1 cellular context compared by ENCODE assay signal in the genomic region with DNA sequence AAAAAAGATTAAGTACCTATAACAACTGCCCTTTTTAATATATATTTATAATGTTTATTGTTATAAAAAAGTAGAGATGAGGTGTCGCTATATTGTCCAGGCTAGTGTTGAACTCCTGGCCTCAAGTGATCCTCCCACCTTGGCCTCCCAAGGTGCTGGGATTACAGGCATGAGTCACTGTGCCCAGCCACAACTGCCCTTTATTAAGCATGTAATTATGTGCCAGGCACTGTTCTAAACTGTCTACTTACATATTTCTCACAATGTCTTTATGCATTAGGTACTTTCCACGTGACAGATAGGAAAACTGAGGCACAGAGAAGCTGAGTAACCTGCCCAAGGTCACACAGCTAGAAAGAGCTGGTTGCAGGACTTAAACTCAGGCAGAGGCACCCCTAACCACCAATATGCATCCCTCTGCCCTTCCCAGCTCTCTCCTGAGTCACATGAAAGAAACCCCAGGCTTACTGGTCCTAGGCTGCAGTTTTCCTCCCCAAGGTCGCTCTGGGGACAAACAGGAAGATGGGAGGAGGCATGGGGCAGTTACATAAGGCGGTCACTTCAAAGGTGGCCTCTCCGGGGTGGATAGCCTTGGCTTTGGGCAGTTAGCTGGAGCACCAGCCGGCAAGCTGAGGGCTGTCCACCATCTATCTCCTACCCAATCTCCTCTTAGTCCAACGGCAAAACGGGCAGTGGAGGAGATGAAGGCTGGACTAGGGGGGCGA.
TF ChIP-seq lines count a peak whose summit lies in the region.

No MANE protein-coding gene starts in this region.

TF ChIP-seq in HepG2, 621 proteins besides CTCF, POLR2A, EP300 and RAD21 (continued from another document):
- TF ChIP-seq, protein P1, sequence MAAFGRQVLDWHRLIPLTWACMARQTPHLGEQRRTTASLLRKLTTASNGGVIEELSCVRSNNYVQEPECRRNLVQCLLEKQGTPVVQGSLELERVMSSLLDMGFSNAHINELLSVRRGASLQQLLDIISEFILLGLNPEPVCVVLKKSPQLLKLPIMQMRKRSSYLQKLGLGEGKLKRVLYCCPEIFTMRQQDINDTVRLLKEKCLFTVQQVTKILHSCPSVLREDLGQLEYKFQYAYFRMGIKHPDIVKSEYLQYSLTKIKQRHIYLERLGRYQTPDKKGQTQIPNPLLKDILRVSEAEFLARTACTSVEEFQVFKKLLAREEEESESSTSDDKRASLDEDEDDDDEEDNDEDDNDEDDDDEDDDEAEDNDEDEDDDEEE (CRISPR knock-in tag; IDR thresholded peaks at IDR 0.05): no peak
- TF ChIP-seq HNRNPLL (IDR thresholded peaks at IDR 0.05; ENCODE audit: low read depth, low read length, poor library complexity, severe bottlenecking): peak; percentile 45
- no peak for TF ChIP-seq AGO2 (optimal IDR thresholded peaks at IDR 0.05; ENCODE audit: low read depth, low read length)
- no peak for TF ChIP-seq JUN (CRISPR knock-in tag; IDR thresholded peaks at IDR 0.05)
- TF ChIP-seq ZNF317 (CRISPR knock-in tag; IDR thresholded peaks at IDR 0.05): 0 out of 2 replicates have a peak, but pooled peaks have one; percentile 69
- no peak for TF ChIP-seq KLF12 (CRISPR knock-in tag; IDR thresholded peaks at IDR 0.05; ENCODE audit: borderline replicate concordance)
- TF ChIP-seq MAFK (conservative IDR thresholded peaks at IDR 0.05 in 1 of 2, IDR thresholded peaks at IDR 0.05 in 1 of 2; ENCODE audit: low read length in 2 of 2): no peak
- no peak for TF ChIP-seq RFX3 (CRISPR knock-in tag; IDR thresholded peaks at IDR 0.05)
- no peak for TF ChIP-seq ZNF354B (CRISPR knock-in tag; IDR thresholded peaks at IDR 0.05)
- peak; percentile 50; the same call in 1 of the 2 replicates for TF ChIP-seq ZBTB7B (CRISPR knock-in tag; IDR thresholded peaks at IDR 0.05)
- no peak for TF ChIP-seq CBX2 (IDR thresholded peaks at IDR 0.05; ENCODE audit: low read depth, low read length)
- no peak; the same call in 1 of the 2 replicates for TF ChIP-seq CBX2 (CRISPR knock-in tag; IDR thresholded peaks at IDR 0.05; ENCODE audit: low read depth)
- TF ChIP-seq KLF15 (CRISPR knock-in tag; IDR thresholded peaks at IDR 0.05; ENCODE audit: borderline replicate concordance): no peak
- TF ChIP-seq SRSF9 (IDR thresholded peaks at IDR 0.05; ENCODE audit: borderline replicate concordance, insufficient read depth, low read depth, low read length, poor library complexity, severe bottlenecking): no peak
- peak; percentile 79 for TF ChIP-seq ZNF781 (CRISPR knock-in tag; IDR thresholded peaks at IDR 0.05; ENCODE audit: borderline replicate concordance, not compliant biosample characterization)
- no peak for TF ChIP-seq ZC3H13 (CRISPR knock-in tag; IDR thresholded peaks at IDR 0.05)
- TF ChIP-seq ZNF710 (CRISPR knock-in tag; IDR thresholded peaks at IDR 0.05; ENCODE audit: borderline replicate concordance): peak; percentile 93
- TF ChIP-seq SNAPC2 (CRISPR knock-in tag; IDR thresholded peaks at IDR 0.05): peak; percentile 71; the same call in 1 of the 2 replicates
- no peak for TF ChIP-seq ZNF839 (CRISPR knock-in tag; IDR thresholded peaks at IDR 0.05; ENCODE audit: borderline replicate concordance)
- TF ChIP-seq RXRB (CRISPR knock-in tag; IDR thresholded peaks at IDR 0.05; ENCODE audit: borderline replicate concordance): peak; percentile 98
- no peak for TF ChIP-seq TAF15 (IDR thresholded peaks at IDR 0.05; ENCODE audit: low read depth, low read length, poor library complexity, severe bottlenecking)
- TF ChIP-seq WIZ (CRISPR knock-in tag; IDR thresholded peaks at IDR 0.05): no peak
- TF ChIP-seq ZFY (CRISPR knock-in tag; IDR thresholded peaks at IDR 0.05): no peak
- TF ChIP-seq ZSCAN20 (CRISPR knock-in tag; IDR thresholded peaks at IDR 0.05; ENCODE audit: borderline replicate concordance): no peak
- TF ChIP-seq HNRNPK (IDR thresholded peaks at IDR 0.05; ENCODE audit: low read depth, low read length, poor library complexity, severe bottlenecking): no peak
- TF ChIP-seq, protein P2, sequence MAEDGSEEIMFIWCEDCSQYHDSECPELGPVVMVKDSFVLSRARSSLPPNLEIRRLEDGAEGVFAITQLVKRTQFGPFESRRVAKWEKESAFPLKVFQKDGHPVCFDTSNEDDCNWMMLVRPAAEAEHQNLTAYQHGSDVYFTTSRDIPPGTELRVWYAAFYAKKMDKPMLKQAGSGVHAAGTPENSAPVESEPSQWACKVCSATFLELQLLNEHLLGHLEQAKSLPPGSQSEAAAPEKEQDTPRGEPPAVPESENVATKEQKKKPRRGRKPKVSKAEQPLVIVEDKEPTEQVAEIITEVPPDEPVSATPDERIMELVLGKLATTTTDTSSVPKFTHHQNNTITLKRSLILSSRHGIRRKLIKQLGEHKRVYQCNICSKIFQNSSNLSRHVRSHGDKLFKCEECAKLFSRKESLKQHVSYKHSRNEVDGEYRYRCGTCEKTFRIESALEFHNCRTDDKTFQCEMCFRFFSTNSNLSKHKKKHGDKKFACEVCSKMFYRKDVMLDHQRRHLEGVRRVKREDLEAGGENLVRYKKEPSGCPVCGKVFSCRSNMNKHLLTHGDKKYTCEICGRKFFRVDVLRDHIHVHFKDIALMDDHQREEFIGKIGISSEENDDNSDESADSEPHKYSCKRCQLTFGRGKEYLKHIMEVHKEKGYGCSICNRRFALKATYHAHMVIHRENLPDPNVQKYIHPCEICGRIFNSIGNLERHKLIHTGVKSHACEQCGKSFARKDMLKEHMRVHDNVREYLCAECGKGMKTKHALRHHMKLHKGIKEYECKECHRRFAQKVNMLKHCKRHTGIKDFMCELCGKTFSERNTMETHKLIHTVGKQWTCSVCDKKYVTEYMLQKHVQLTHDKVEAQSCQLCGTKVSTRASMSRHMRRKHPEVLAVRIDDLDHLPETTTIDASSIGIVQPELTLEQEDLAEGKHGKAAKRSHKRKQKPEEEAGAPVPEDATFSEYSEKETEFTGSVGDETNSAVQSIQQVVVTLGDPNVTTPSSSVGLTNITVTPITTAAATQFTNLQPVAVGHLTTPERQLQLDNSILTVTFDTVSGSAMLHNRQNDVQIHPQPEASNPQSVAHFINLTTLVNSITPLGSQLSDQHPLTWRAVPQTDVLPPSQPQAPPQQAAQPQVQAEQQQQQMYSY (CRISPR knock-in tag; IDR thresholded peaks at IDR 0.05): no peak
- TF ChIP-seq ZNF20 (CRISPR knock-in tag; IDR thresholded peaks at IDR 0.05): no peak
- no peak for TF ChIP-seq ZNF567 (CRISPR knock-in tag; IDR thresholded peaks at IDR 0.05; ENCODE audit: borderline replicate concordance)
- TF ChIP-seq ZNF713 (CRISPR knock-in tag; IDR thresholded peaks at IDR 0.05): no peak
- TF ChIP-seq, protein P3, sequence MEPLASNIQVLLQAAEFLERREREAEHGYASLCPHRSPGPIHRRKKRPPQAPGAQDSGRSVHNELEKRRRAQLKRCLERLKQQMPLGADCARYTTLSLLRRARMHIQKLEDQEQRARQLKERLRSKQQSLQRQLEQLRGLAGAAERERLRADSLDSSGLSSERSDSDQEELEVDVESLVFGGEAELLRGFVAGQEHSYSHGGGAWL (CRISPR knock-in tag; IDR thresholded peaks at IDR 0.05): no peak
- peak; percentile 92 for TF ChIP-seq TARDBP (CRISPR knock-in tag; IDR thresholded peaks at IDR 0.05)
- TF ChIP-seq ZNF33A (CRISPR knock-in tag; IDR thresholded peaks at IDR 0.05; ENCODE audit: borderline replicate concordance): no peak
- TF ChIP-seq HNRNPUL1 (IDR thresholded peaks at IDR 0.05; ENCODE audit: low read depth, low read length): no peak
- peak; percentile 100 for TF ChIP-seq ZNF792 (CRISPR knock-in tag; IDR thresholded peaks at IDR 0.05)
- TF ChIP-seq EED (CRISPR knock-in tag; IDR thresholded peaks at IDR 0.05): no peak
- peak; percentile 93 for TF ChIP-seq ETV5 (CRISPR knock-in tag; IDR thresholded peaks at IDR 0.05; ENCODE audit: borderline replicate concordance)
- peak; percentile 87; the same call in 1 of the 2 replicates for TF ChIP-seq KDM4B (CRISPR knock-in tag; IDR thresholded peaks at IDR 0.05)
- TF ChIP-seq ZMYM2 (CRISPR knock-in tag; IDR thresholded peaks at IDR 0.05): peak; percentile 99
- no peak for TF ChIP-seq ZZZ3 (CRISPR knock-in tag; IDR thresholded peaks at IDR 0.05; ENCODE audit: borderline replicate concordance)
- no peak for TF ChIP-seq BHLHE40 (IDR thresholded peaks at IDR 0.05; ENCODE audit: low read length)
